ENCODE assay signal across 8 cellular contexts in the genomic region with DNA sequence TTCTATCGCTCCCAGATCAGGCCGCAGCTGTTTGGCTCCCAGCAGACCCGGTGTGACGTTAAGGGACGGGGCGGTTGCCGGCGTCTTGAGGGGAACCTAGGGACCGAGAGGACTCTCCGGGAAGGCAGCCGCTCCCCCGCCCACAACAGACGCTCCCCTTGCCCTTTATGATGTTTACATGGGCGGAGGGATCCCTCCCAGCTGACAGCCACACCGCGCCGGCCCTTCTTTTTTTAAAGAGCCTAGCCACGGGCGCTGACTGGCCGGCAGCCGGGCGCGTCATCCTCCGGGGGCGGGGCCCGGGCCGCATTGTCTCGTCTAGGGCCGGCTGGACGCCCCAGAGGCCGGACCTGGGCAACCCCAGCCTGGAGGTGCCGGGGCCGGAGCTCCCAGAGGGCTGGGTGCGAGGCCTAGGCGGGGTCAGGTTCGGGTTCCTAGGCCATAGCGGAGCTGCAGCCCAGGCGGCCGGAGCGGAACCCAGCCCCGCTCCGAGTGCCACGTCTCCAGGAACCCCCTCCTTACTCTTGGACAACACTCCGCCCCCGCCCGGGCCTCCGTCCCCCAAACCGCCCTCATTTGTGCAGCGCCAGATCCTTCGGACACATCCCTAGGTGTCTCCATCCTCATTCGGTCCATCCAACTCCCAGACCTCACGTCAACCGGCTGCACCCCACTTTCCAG. TPM values are rescaled to one million over a fixed set of nuclear protein-coding genes. Genes with fewer than 3 reads are reported as not detected.
DNase-seq lines count a peak whose midpoint lies in the region; ATAC-seq and TF ChIP-seq lines count a peak whose summit lies in the region.

A gene (plus strand): TSS at position 340 of the 681 bp plus-strand sequence.

- intact Hi-C loops in OCI-LY7 (cut with micrococcal nuclease; ENCODE audit: unreplicated experiment): no loop called here
- intact Hi-C loops in mucosa of descending colon (cut with DNase I, micrococcal nuclease): no loop called here

- TF ChIP-seq CTCF in OCI-LY7 (conservative IDR thresholded peaks at IDR 0.05; ENCODE audit: low read length) (no peak), mucosa of descending colon (IDR thresholded peaks at IDR 0.05) (no peak)

- H3K9me3 ChIP-seq in HUES64 (ENCODE audit: insufficient read depth, low read depth, low read length): no peaks in the 10 kb centered on the region
- H3K9me3 ChIP-seq in OCI-LY7 (ENCODE audit: low read length): no peaks in the 10 kb centered on the region
- H3K9me3 ChIP-seq in mucosa of descending colon: no peaks in the 10 kb centered on the region

- H3K4me3 ChIP-seq in HUES64 (ENCODE audit: low read length): peak within 1 kb of the TSS; percentile 95
- peak within 1 kb of the TSS; percentile 16 for H3K4me3 ChIP-seq in OCI-LY7 (ENCODE audit: low read depth, low read length, poor library complexity, severe bottlenecking)
- peak within 1 kb of the TSS; percentile 45 for H3K4me3 ChIP-seq in mucosa of descending colon

- peak within 1 kb of the TSS; percentile 56 for H3K27ac ChIP-seq in HUES64 (ENCODE audit: low read depth, low read length)
- no peak within 1 kb of the TSS for H3K27ac ChIP-seq in OCI-LY7 (ENCODE audit: low read depth, low read length, poor library complexity, severe bottlenecking)
- peak within 1 kb of the TSS; percentile 73 for H3K27ac ChIP-seq in epithelial cell of prostate

- no TSS peak for BruUV-seq in OCI-LY7 (replicated peaks; lab: Mats Ljungman, UMichigan)

- H3K4me1 ChIP-seq in HUES64 (ENCODE audit: insufficient read depth, low read length) (peaks cover 36% of the 10 kb centered on the region), OCI-LY7 (ENCODE audit: insufficient read depth, low read length, poor library complexity, severe bottlenecking) (no peaks in the 10 kb centered on the region), mucosa of descending colon (ENCODE audit: low read depth) (peaks cover 24% of the 10 kb centered on the region)

- H3K9ac ChIP-seq in HUES64 (ENCODE audit: low read depth, low read length): peak within 1 kb of the TSS; percentile 77

- DNase-seq in Caki2 (ENCODE audit: low read depth) (peak; percentile 91), OCI-LY7 (ENCODE audit: low spot score) (peak; percentile 29), activated T-cell treated with anti-CD3 and anti-CD28 coated beads for 4 hours (peak; percentile 77), epithelial cell of prostate (ENCODE audit: low read depth, low spot score) (peak; percentile 60), mucosa of descending colon (peak; percentile 96 to 97 (median 96))
- DNase-seq in stimulated activated CD8-positive, alpha-beta memory T cell treated with anti-CD3 and anti-CD28 coated beads, Interleukin-2, amount 100 ng/mL, for 48 hours (ENCODE audit: low read depth in 2 of 2): peak; percentile 80 to 82

- no peak within 1 kb of the TSS for H2AFZ ChIP-seq in OCI-LY7 (ENCODE audit: low read length)

- under 1% methylated on average over 53 of the region's 53 CpGs for WGBS in HUES64

- peaks cover 12% of the 10 kb centered on the region for H3K27me3 ChIP-seq in HUES64 (ENCODE audit: insufficient read depth, low read length)

- POLR2A ChIA-PET in OCI-LY7 (lab: Charles Lee): interaction anchor here (1.0 kb wide), 1 partner anchor 19 kb away, joined by 5 read pairs; no protein-coding TSS in a partner anchor

- peak within 1 kb of the TSS; percentile 71; the same call in 1 of the 2 replicates for H3K4me2 ChIP-seq in OCI-LY7 (ENCODE audit: low read length)

- H3K36me3 ChIP-seq in HUES64 (ENCODE audit: insufficient read depth, low read length) (no peaks in the 10 kb centered on the region), OCI-LY7 (ENCODE audit: insufficient read depth, low read length) (no peaks in the 10 kb centered on the region), mucosa of descending colon (ENCODE audit: low read depth) (no peaks in the 10 kb centered on the region)

- CTCF ChIA-PET in OCI-LY7 (lab: Charles Lee; ENCODE audit: unreplicated experiment): interaction anchor here (1.1 kb wide), 1 partner anchor 1388 kb away, joined by 3 read pairs; no protein-coding TSS in a partner anchor

- no peaks in the 10 kb centered on the region for H3K9me2 ChIP-seq in OCI-LY7 (ENCODE audit: insufficient read depth, low read length)

- H4K20me1 ChIP-seq in OCI-LY7 (ENCODE audit: insufficient read depth, low read length): no peaks in the 10 kb centered on the region

- peak; percentile 67 for ATAC-seq in GM21447 (IDR thresholded peaks at IDR 0.05; ENCODE audit: unreplicated experiment)
- ATAC-seq in mucosa of descending colon: peak; percentile 87

- no peaks in the 10 kb centered on the region for H3K79me2 ChIP-seq in OCI-LY7 (ENCODE audit: insufficient read depth, low read depth, low read length)

- in situ Hi-C loops in Caki2 (cut with HindIII; ENCODE audit: low pct_unique_long_range_greater_than_20kb, low sequenced_read_pairs): no loop called here

RNA-seq across cellular contexts. Expression of the gene that starts here (rescaled TPM):
- not detected in 2 replicates for total RNA-seq in Caki2 (2014; rRNA removed; shearing (Covaris generic); ENCODE audit: low replicate concordance)
- 2.2 TPM for polyA plus RNA-seq in HUES64 (2013, experiment 1 of 2)
- polyA plus RNA-seq in HUES64 (2013, experiment 2 of 2): 3.7 TPM
- not detected in 2 replicates for total RNA-seq in OCI-LY7 (2014; rRNA removed; shearing (Covaris generic))
- total RNA-seq in OCI-LY7 (2022) (not detected in 2 replicates), mucosa of descending colon (1 to 10 TPM in 2 of 3 donors, under 1 TPM in 1; 0.69 to 1.3 (median 1.0) TPM)

Comparison
In these comparisons a context has a peak if more than half of its experiments do, and no peak if none do; other contexts are left out.
1. Peak in DNase-seq in Caki2; RNA of the gene not detected or under 1 TPM.
2. Peak in DNase-seq, H3K4me3 ChIP-seq and H3K4me2 ChIP-seq in OCI-LY7; RNA of the gene not detected or under 1 TPM.
3. DNase-seq: peak in every context shown above with its lines; median percentile 96 in mucosa of descending colon; 91 in Caki2; 81 in stimulated activated CD8-positive, alpha-beta memory T cell treated with anti-CD3 and anti-CD28 coated beads, Interleukin-2, amount 100 ng/mL, for 48 hours; 77 in activated T-cell treated with anti-CD3 and anti-CD28 coated beads for 4 hours; 60 in epithelial cell of prostate; 29 in OCI-LY7.
4. H3K4me3 ChIP-seq: peak in every context shown above with its lines; median percentile 95 in HUES64; 45 in mucosa of descending colon; 16 in OCI-LY7.